Comparison of ENCODE assay signal across 8 cellular contexts in the genomic region with DNA sequence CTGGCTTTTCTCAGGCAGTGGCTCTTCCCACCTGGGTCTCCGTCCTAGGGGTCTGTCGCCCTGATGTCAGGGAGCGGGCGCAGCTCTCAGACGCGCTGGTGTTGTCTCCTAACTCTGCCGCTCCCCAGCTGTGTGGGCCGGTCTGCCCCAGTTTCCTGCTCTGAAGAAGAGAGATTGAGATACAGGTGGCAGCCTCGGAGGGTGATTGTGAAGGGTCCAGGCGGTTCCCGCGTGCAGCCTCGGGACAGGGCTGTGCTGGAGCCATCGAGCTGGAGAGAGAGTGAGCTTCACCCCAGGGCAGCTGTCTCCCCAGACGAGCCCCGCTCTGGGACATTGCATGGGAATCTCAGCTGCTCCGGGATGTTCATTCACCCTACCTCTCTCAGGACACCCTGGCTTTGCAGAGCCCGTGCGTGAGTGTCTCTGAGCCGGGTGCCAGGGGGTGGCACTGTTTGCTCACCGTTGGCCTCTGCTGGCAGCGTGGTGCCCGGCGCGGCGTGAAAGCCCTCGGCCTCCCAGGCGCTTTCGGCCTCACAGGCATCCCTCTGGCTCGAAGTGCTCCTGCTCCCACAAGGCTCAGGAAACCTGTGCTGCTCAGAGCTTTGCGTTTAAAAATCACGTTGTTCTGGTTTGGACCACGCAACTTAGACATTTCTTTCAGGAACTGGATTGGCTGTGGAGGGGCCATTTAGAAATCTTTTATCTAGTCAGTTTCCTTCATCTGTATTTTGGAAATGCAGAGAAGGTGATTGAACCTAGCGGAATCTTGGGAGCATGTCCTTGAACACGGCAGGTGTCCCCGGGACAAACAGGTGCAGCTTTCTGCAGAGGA. TPM values are rescaled to one million over a fixed set of nuclear protein-coding genes. Genes with fewer than 3 reads are reported as not detected.
DNase-seq lines count a peak whose midpoint lies in the region; ATAC-seq and TF ChIP-seq lines count a peak whose summit lies in the region.

No MANE protein-coding gene starts in this region.

- DNase-seq in NCI-H2081 (lab: John Stamatoyannopoulos, UW) = peak; percentile 40 to 43
- DNase-seq in NCI-H2081 treated with DMSO at 0.1 percent for 48 hours (lab: John Stamatoyannopoulos, UW) = no peak
- peak; percentile 28 for DNase-seq in NCI-H1694 (lab: John Stamatoyannopoulos, UW)
- peak; percentile 66 for DNase-seq in activated CD8-positive, alpha-beta memory T cell treated with anti-CD3 and anti-CD28 coated beads, Interleukin-2, amount 10 ng/mL, durations not matched to agents 7 days and 5 days
- peak; percentile 54 to 87 for DNase-seq in foreskin fibroblast
- DNase-seq in posterior cingulate gyrus = peak; percentile 27 to 95 (median 71)
- no peak for DNase-seq in GM20000 (ENCODE audit: low spot score)

- ATAC-seq in activated CD8-positive, alpha-beta memory T cell treated with anti-CD3 and anti-CD28 coated beads, Interleukin-2, amount 10 ng/mL, durations not matched to agents 7 days and 5 days = peak; percentile 69
- no peak for ATAC-seq in HG03460 (IDR thresholded peaks at IDR 0.05; ENCODE audit: unreplicated experiment)

- CTCF ChIA-PET in activated CD8-positive, alpha-beta memory T cell treated with anti-CD3 and anti-CD28 coated beads, Interleukin-2, amount 10 ng/mL, durations not matched to agents 7 days and 5 days (lab: Charles Lee) = interaction anchor here (0.8 to 4.4 kb wide), 13 partner anchors 9 to 280 kb away, joined by 3 to 52 read pairs (median 7); no protein-coding TSS in a partner anchor

- H3K9me3 Mint-ChIP-seq in activated CD8-positive, alpha-beta memory T cell treated with anti-CD3 and anti-CD28 coated beads, Interleukin-2, amount 10 ng/mL, durations not matched to agents 7 days and 5 days (ENCODE audit: low read depth) = no peaks in the 10 kb centered on the region

- peaks cover 20% of the 10 kb centered on the region for H3K27me3 Mint-ChIP-seq in activated CD8-positive, alpha-beta memory T cell treated with anti-CD3 and anti-CD28 coated beads, Interleukin-2, amount 10 ng/mL, durations not matched to agents 7 days and 5 days

- no peak overlapping the region for H3K4me3 ChIP-seq in foreskin fibroblast (ENCODE audit: low read depth in 1 of 2, low read length in 2 of 2)

- H3K36me3 Mint-ChIP-seq in activated CD8-positive, alpha-beta memory T cell treated with anti-CD3 and anti-CD28 coated beads, Interleukin-2, amount 10 ng/mL, durations not matched to agents 7 days and 5 days = peaks cover 9% of the 10 kb centered on the region

- intact Hi-C loops in posterior cingulate gyrus (cut with DNase I) = loop anchor here (1.0 to 5.0 kb wide), 3 partner anchors 218 to 281 kb away; no protein-coding TSS in a partner anchor

- H3K4me1 Mint-ChIP-seq in activated CD8-positive, alpha-beta memory T cell treated with anti-CD3 and anti-CD28 coated beads, Interleukin-2, amount 10 ng/mL, durations not matched to agents 7 days and 5 days = peaks cover 22% of the 10 kb centered on the region

- TF ChIP-seq CTCF in foreskin fibroblast (IDR thresholded peaks at IDR 0.05; ENCODE audit: low read depth, low read length) (peak; percentile 55), GM20000 (IDR thresholded peaks at IDR 0.05; ENCODE audit: extremely low read depth, missing control alignments) (no peak)

- no peak overlapping the region for H3K4me3 Mint-ChIP-seq in activated CD8-positive, alpha-beta memory T cell treated with anti-CD3 and anti-CD28 coated beads, Interleukin-2, amount 10 ng/mL, durations not matched to agents 7 days and 5 days

- H3K27ac Mint-ChIP-seq in activated CD8-positive, alpha-beta memory T cell treated with anti-CD3 and anti-CD28 coated beads, Interleukin-2, amount 10 ng/mL, durations not matched to agents 7 days and 5 days = no peak overlapping the region

RNA-seq across cellular contexts. Expression of gene ZFAND2A, which starts 33.8 kb away (rescaled TPM):
- 10 to 100 TPM; 23.8 to 23.9 TPM for total RNA-seq in activated CD8-positive, alpha-beta memory T cell treated with anti-CD3 and anti-CD28 coated beads, Interleukin-2, amount 10 ng/mL, durations not matched to agents 7 days and 5 days

RNA-seq across cellular contexts. Expression of gene UNCX, which starts 38.9 kb away (rescaled TPM):
- total RNA-seq in activated CD8-positive, alpha-beta memory T cell treated with anti-CD3 and anti-CD28 coated beads, Interleukin-2, amount 10 ng/mL, durations not matched to agents 7 days and 5 days = not detected

Comparison
In these comparisons a context has a peak if more than half of its experiments do, and no peak if none do; other contexts are left out.
1. DNase-seq: peak in NCI-H2081 (2 of 2), NCI-H1694 (single experiment), activated CD8-positive, alpha-beta memory T cell treated with anti-CD3 and anti-CD28 coated beads, Interleukin-2, amount 10 ng/mL, durations not matched to agents 7 days and 5 days (single experiment), foreskin fibroblast (2 of 2) and posterior cingulate gyrus (10 of 10); none in NCI-H2081 treated with DMSO at 0.1 percent for 48 hours (single experiment) and GM20000 (single experiment).